Comparison of ENCODE assay signal across 15 cellular contexts in the genomic region with DNA sequence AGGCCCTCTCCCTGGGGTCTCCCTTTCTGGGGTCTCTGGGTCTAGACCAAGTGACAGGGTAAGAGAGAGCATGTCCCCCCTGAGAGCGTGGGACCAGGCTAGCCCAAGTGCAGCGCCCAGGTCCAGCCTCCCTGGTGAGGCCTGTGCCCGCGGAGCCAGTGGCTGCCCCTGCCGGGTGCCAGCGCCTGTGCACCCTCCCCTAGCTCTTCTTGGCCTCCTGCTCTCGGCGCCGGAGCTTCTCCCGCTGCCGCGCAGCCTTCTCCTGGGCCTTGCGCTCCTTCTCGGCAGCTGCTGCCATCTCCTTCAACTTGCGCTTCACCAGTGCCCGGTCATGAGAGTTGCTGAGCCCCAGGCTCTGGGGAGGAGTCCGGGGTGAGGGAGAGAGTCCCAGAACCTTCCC. TPM values are rescaled to one million over a fixed set of nuclear protein-coding genes. Genes with fewer than 3 reads are reported as not detected.
DNase-seq lines count a peak whose midpoint lies in the region; ATAC-seq and TF ChIP-seq lines count a peak whose summit lies in the region.
"Had no signal": no experiment of that assay in that cellular context is flagged by ENCODE, and none has a peak within 500 bp of the region (broad histone marks: within the 10 kb centered on the region; RNA-seq: fewer than 3 reads in every experiment).

No MANE protein-coding gene starts in this region.

- TF ChIP-seq POLR2A in upper lobe of left lung (IDR thresholded peaks at IDR 0.05): no peak

- H3K4me1 ChIP-seq in iPS-20b (ENCODE audit: insufficient read depth, low read length) (peaks cover 13% of the 10 kb centered on the region), parathyroid adenoma (peaks cover 20% of the 10 kb centered on the region), upper lobe of left lung (peaks cover 9 to 35% (median 23%) of the 10 kb centered on the region in 4 donors)

- TF ChIP-seq CTCF in parathyroid adenoma (IDR thresholded peaks at IDR 0.05): no peak
- TF ChIP-seq CTCF in upper lobe of left lung (IDR thresholded peaks at IDR 0.05): no peak

- ATAC-seq in upper lobe of left lung (ENCODE audit: low FRiP score in 2 of 2) (no peak), GM18502 (IDR thresholded peaks at IDR 0.05; ENCODE audit: poor library complexity, unreplicated experiment) (no peak)

- H3K27ac ChIP-seq in iPS-20b (ENCODE audit: low read length) (no peak overlapping the region), parathyroid adenoma (peak overlapping the region; percentile 59), upper lobe of left lung (peak overlapping the region; percentile 30 to 86 (median 74))

- H3K79me2 ChIP-seq in parathyroid adenoma: no peaks in the 10 kb centered on the region

- H3K9ac ChIP-seq in iPS-20b (ENCODE audit: low read depth, low read length): peak overlapping the region; percentile 68; the same call in 1 of the 2 replicates
- no peak overlapping the region for H3K9ac ChIP-seq in parathyroid adenoma

- no peak overlapping the region for H3K4me3 ChIP-seq in iPS-20b (ENCODE audit: low read length)
- no peak overlapping the region for H3K4me3 ChIP-seq in parathyroid adenoma (ENCODE audit: low read depth, low read length)
- no peak overlapping the region for H3K4me3 ChIP-seq in upper lobe of left lung

- no peak for TF ChIP-seq EP300 in upper lobe of left lung (IDR thresholded peaks at IDR 0.05)

- peaks cover 11% of the 10 kb centered on the region for H3K27me3 ChIP-seq in iPS-20b (ENCODE audit: insufficient read depth, low read length)
- H3K27me3 ChIP-seq in parathyroid adenoma (ENCODE audit: control insufficient read depth, insufficient read depth, low read length): no peaks in the 10 kb centered on the region
- peaks cover 0 to 8% (median 0%) of the 10 kb centered on the region in 4 donors for H3K27me3 ChIP-seq in upper lobe of left lung

- peak; percentile 51 for DNase-seq in DMS 273 (lab: John Stamatoyannopoulos, UW; ENCODE audit: unreplicated experiment)
- no peak for DNase-seq in DMS 273 treated with DMSO at 0.1 percent for 48 hours (lab: John Stamatoyannopoulos, UW)
- DNase-seq in upper lobe of left lung: peak in 1 of 2 donors; percentile 77
- no peak for DNase-seq in NOMO-1 treated with DMSO at 0.1 percent for 48 hours (lab: John Stamatoyannopoulos, UW; ENCODE audit: unreplicated experiment)
- no peak for DNase-seq in NCI-H526 treated with DMSO at 0.1 percent for 48 hours (lab: John Stamatoyannopoulos, UW)
- DNase-seq: activated CD4-positive, alpha-beta T cell treated with anti-CD3 and anti-CD28 coated beads, Interleukin-2, amount 10 ng/mL, durations not matched to agents 7 days and 5 days; activated naive CD8-positive, alpha-beta T cell treated with anti-CD3 and anti-CD28 coated beads for 36 hours; activated T-cell treated with anti-CD3 and anti-CD28 coated beads, Interleukin-2, amount 50 U/mL, for 1 hour; GOT3; mammary epithelial cell; SIG-M5; stimulated activated naive CD4-positive, alpha-beta T cell treated with Interleukin-2 at 50 U/mL for 16 hours had no signal

- H3K4me2 ChIP-seq in parathyroid adenoma (ENCODE audit: low read length): no peak overlapping the region

- H3K9me3 ChIP-seq in iPS-20b (ENCODE audit: insufficient read depth, low read depth, low read length) (no peaks in the 10 kb centered on the region), parathyroid adenoma (ENCODE audit: control insufficient read depth, low read length) (no peaks in the 10 kb centered on the region), upper lobe of left lung (no peaks in the 10 kb centered on the region)

- H3K36me3 ChIP-seq in iPS-20b (ENCODE audit: insufficient read depth, low read depth, low read length): no peaks in the 10 kb centered on the region
- H3K36me3 ChIP-seq in parathyroid adenoma (ENCODE audit: control insufficient read depth, insufficient read depth, low read length): no peaks in the 10 kb centered on the region
- peaks cover 7 to 27% (median 16%) of the 10 kb centered on the region in 4 donors for H3K36me3 ChIP-seq in upper lobe of left lung

- 63 to 91% methylated on average over 13 to 17 of the region's 17 CpGs for WGBS in upper lobe of left lung, 2 donors

- no peak overlapping the region for H2AFZ ChIP-seq in parathyroid adenoma

RNA-seq across cellular contexts. Expression of a gene that starts 17.3 kb away (rescaled TPM):
- total RNA-seq in upper lobe of left lung: 10 to 100 TPM in 2 of 6 donors, 1 to 10 TPM in 3, under 1 TPM in 1; 0.49 to 16.8 (median 5.6) TPM

RNA-seq across cellular contexts. Expression of a gene that starts 17.5 kb away (rescaled TPM):
- 10 to 100 TPM; 15.7 to 80.7 (median 34.9) TPM for total RNA-seq in upper lobe of left lung

RNA-seq across cellular contexts. Expression of a gene that starts 37.8 kb away (rescaled TPM):
- 100 to 1,000 TPM in 1 of 6 donors, 10 to 100 TPM in 5; 37.5 to 121 (median 74.7) TPM for total RNA-seq in upper lobe of left lung

RNA-seq across cellular contexts. Expression of a gene that starts 53.1 kb away (rescaled TPM):
- 10 to 100 TPM in 5 of 6 donors, 1 to 10 TPM in 1; 1.6 to 19.7 (median 14.1) TPM for total RNA-seq in upper lobe of left lung
- total RNA-seq: activated CD4-positive, alpha-beta T cell treated with anti-CD3 and anti-CD28 coated beads, Interleukin-2, amount 10 ng/mL, durations not matched to agents 7 days and 5 days; mammary epithelial cell had no signal

RNA-seq across cellular contexts. Expression of a gene that starts 56.8 kb away (rescaled TPM):
- 100 to 1,000 TPM; 193 to 469 (median 350) TPM for total RNA-seq in upper lobe of left lung
